Comparison of ENCODE assay signal across 14 cellular contexts in the genomic region with DNA sequence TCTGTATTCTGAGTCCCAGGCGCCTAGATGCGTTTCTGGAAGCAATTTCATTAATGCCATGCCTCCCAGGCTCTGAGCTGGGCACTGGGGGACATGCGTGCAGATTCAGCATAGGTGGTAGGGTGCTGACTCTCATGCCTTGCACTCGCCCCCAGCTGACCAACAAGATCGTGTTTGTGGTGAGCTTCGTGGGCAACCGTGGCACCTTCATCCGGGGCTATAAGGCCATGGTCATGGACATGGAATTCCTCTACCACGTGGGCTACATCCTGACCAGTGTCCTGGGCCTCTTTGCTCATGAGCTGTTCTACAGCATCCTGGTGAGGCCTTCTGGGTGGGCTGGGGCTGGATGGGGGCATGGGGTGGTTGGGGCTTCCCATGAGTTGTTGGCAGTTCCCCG. TPM values are rescaled to one million over a fixed set of nuclear protein-coding genes. Genes with fewer than 3 reads are reported as not detected.
"Had no signal": no experiment of that assay in that cellular context is flagged by ENCODE, and none has a peak within 500 bp of the region (broad histone marks: within the 10 kb centered on the region; RNA-seq: fewer than 3 reads in every experiment).

No MANE protein-coding gene starts in this region.

- H3K27me3 Mint-ChIP-seq: activated naive CD4-positive, alpha-beta T cell treated with anti-CD3 and anti-CD28 coated beads, Interleukin-2, amount 50 U/mL, for 24 hours; activated T-helper 17 cell treated with anti-CD3 and anti-CD28 coated beads, Interleukin-2, amount 50 U/mL, for 72 hours had no signal

- H3K4me2 ChIP-seq: neural progenitor cell had no signal

- H3K4me3 ChIP-seq: body of pancreas, left lung, neural progenitor cell, pancreas, thyroid gland, uterus had no signal

- H3K4me1 ChIP-seq: body of pancreas, pancreas, uterus had no signal

- H3K27ac ChIP-seq: body of pancreas, left lung, neural progenitor cell, pancreas, thyroid gland, uterus had no signal

- H3K36me3 ChIP-seq: neural progenitor cell, uterus had no signal

- H3K4me3 Mint-ChIP-seq: activated naive CD4-positive, alpha-beta T cell treated with anti-CD3 and anti-CD28 coated beads, Interleukin-2, amount 50 U/mL, for 24 hours; activated T-helper 17 cell treated with anti-CD3 and anti-CD28 coated beads, Interleukin-2, amount 50 U/mL, for 72 hours; neural progenitor cell had no signal

- H2AFZ ChIP-seq: neural progenitor cell had no signal

- H3K9me3 Mint-ChIP-seq: activated naive CD4-positive, alpha-beta T cell treated with anti-CD3 and anti-CD28 coated beads, Interleukin-2, amount 50 U/mL, for 24 hours; activated T-helper 17 cell treated with anti-CD3 and anti-CD28 coated beads, Interleukin-2, amount 50 U/mL, for 72 hours; neural progenitor cell had no signal

- H3K27ac Mint-ChIP-seq: activated naive CD4-positive, alpha-beta T cell treated with anti-CD3 and anti-CD28 coated beads, Interleukin-2, amount 50 U/mL, for 24 hours had no signal

- DNase-seq: activated CD8-positive, alpha-beta memory T cell treated with anti-CD3 and anti-CD28 coated beads for 24 hours; amniotic stem cell; body of pancreas; dermis blood vessel endothelial cell; head of caudate nucleus; stimulated activated CD4-positive, alpha-beta T cell treated with anti-CD3 and anti-CD28 coated beads, Interleukin-4, amount 100 ng/mL, for 24 hours; T-helper 9 cell; thyroid gland; uterus had no signal

- H3K9me3 ChIP-seq: body of pancreas, left lung, pancreas, thyroid gland, uterus had no signal

- H3K27me3 ChIP-seq: body of pancreas, left lung, neural progenitor cell, pancreas, thyroid gland, uterus had no signal

RNA-seq across cellular contexts. Expression of a gene that starts 56.8 kb away (rescaled TPM):
- total RNA-seq: activated T-helper 17 cell treated with anti-CD3 and anti-CD28 coated beads, Interleukin-2, amount 50 U/mL, for 72 hours; body of pancreas had no signal
